In genomic region chr18:79788096-79789085, GRCh38 we compare ENCODE assay signal across 17 cellular contexts. TPM values are rescaled to one million over a fixed set of nuclear protein-coding genes. Genes with fewer than 3 reads are reported as not detected.
DNase-seq lines count a peak whose midpoint lies in the region; ATAC-seq and TF ChIP-seq lines count a peak whose summit lies in the region.
"Had no signal": no experiment of that assay in that cellular context is flagged by ENCODE, and none has a peak within 500 bp of the region (broad histone marks: within the 10 kb centered on the region; RNA-seq: fewer than 3 reads in every experiment).

No MANE protein-coding gene starts in this region.

- POLR2A ChIA-PET in SK-N-SH (lab: Yijun Ruan, JAX) = no interaction called here

- H3K4me3 Mint-ChIP-seq in dendritic cell treated with granulocyte-macrophage colony-stimulating factor and Interleukin-4, amounts not matched to agents 40 ng/mL and 50 ng/mL, for 4 days = peak overlapping the region; percentile 67
- no peak overlapping the region for H3K4me3 Mint-ChIP-seq in activated T-helper 2 cell treated with anti-CD3 and anti-CD28 coated beads, Interferon-gamma antibody, Interleukin-2, Interleukin-4, amounts not matched to agents 10 μg/mL and 5 μg/mL and 100 μg/mL, durations not matched to agents 14 hours and 24 hours and 36 hours (ENCODE audit: low read depth)
- H3K4me3 Mint-ChIP-seq: activated naive CD4-positive, alpha-beta T cell treated with anti-CD3 and anti-CD28 coated beads, Interleukin-2, amount 50 U/mL, for 24 hours; natural killer cell; stimulated activated naive CD8-positive, alpha-beta T cell treated with anti-CD3 and anti-CD28 coated beads, Interleukin-15, Interleukin-2, amounts not matched to agents 100 ng/mL and 50 ng/mL, for 24 hours had no signal

- no peaks in the 10 kb centered on the region for H3K79me2 ChIP-seq in SK-N-SH (ENCODE audit: insufficient read depth)

- no peak overlapping the region for H3K9ac ChIP-seq in SK-N-SH

- H3K4me2 ChIP-seq in SK-N-SH = no peak overlapping the region

- DNase-seq in SK-N-SH (no peak), lower lobe of right lung (peak; percentile 43), suprapubic skin (ENCODE audit: low spot score in 2 of 2) (no peak), dermis blood vessel endothelial cell (no peak)
- no peak for DNase-seq in activated T-helper 2 cell treated with anti-CD3 and anti-CD28 coated beads, Interferon-gamma antibody, Interleukin-2, Interleukin-4, amounts not matched to agents 10 μg/mL and 5 μg/mL and 100 μg/mL, durations not matched to agents 14 hours and 24 hours and 36 hours (ENCODE audit: low spot score)
- DNase-seq: activated CD4-positive, alpha-beta T cell treated with anti-CD3 and anti-CD28 coated beads, Interleukin-2, amount 50 U/mL, for 48 hours; DMS79 treated with DMSO at 0.1 percent for 48 hours; effector CD8-positive, alpha-beta T cell; natural killer cell; stimulated activated CD4-positive, alpha-beta T cell treated with anti-CD3 and anti-CD28 coated beads, Interleukin-1b, Interleukin-23, amount 100 ng/mL, for 48 hours; T-helper 2 cell had no signal

- H3K9me3 ChIP-seq in SK-N-SH (no peaks in the 10 kb centered on the region), lower lobe of right lung (no peaks in the 10 kb centered on the region), suprapubic skin (no peaks in the 10 kb centered on the region)

- peaks cover 78% of the 10 kb centered on the region for H3K27me3 Mint-ChIP-seq in dendritic cell treated with granulocyte-macrophage colony-stimulating factor and Interleukin-4, amounts not matched to agents 40 ng/mL and 50 ng/mL, for 4 days
- H3K27me3 Mint-ChIP-seq in activated T-helper 2 cell treated with anti-CD3 and anti-CD28 coated beads, Interferon-gamma antibody, Interleukin-2, Interleukin-4, amounts not matched to agents 10 μg/mL and 5 μg/mL and 100 μg/mL, durations not matched to agents 14 hours and 24 hours and 36 hours (ENCODE audit: low read depth) = peaks cover 46% of the 10 kb centered on the region

- H3K27ac Mint-ChIP-seq in dendritic cell treated with granulocyte-macrophage colony-stimulating factor and Interleukin-4, amounts not matched to agents 40 ng/mL and 50 ng/mL, for 4 days = no peak overlapping the region
- H3K27ac Mint-ChIP-seq in activated T-helper 2 cell treated with anti-CD3 and anti-CD28 coated beads, Interferon-gamma antibody, Interleukin-2, Interleukin-4, amounts not matched to agents 10 μg/mL and 5 μg/mL and 100 μg/mL, durations not matched to agents 14 hours and 24 hours and 36 hours = no peak overlapping the region
- H3K27ac Mint-ChIP-seq: activated naive CD4-positive, alpha-beta T cell treated with anti-CD3 and anti-CD28 coated beads, Interleukin-2, amount 50 U/mL, for 24 hours; natural killer cell; stimulated activated naive CD8-positive, alpha-beta T cell treated with anti-CD3 and anti-CD28 coated beads, Interleukin-15, Interleukin-2, amounts not matched to agents 100 ng/mL and 50 ng/mL, for 24 hours had no signal

- H3K4me3 ChIP-seq in SK-N-SH (ENCODE audit: low read depth in 2 of 2, low read length in 1 of 2) = no peak overlapping the region
- peak overlapping the region; percentile 19 for H3K4me3 ChIP-seq in lower lobe of right lung
- H3K4me3 ChIP-seq in suprapubic skin = peak overlapping the region; percentile 40

- H3F3A ChIP-seq in SK-N-SH (replicated peaks; ENCODE audit: insufficient read depth) = no peaks in the 10 kb centered on the region

- TF ChIP-seq POLR2A in suprapubic skin (IDR thresholded peaks at IDR 0.05) = no peak

- no peaks in the 10 kb centered on the region for H3K9me2 ChIP-seq in SK-N-SH

- H3K27ac ChIP-seq in SK-N-SH (ENCODE audit: low read depth in 2 of 2, low read length in 1 of 2) = no peak overlapping the region
- no peak overlapping the region for H3K27ac ChIP-seq in lower lobe of right lung
- no peak overlapping the region for H3K27ac ChIP-seq in suprapubic skin
- H3K27ac ChIP-seq: 22Rv1 had no signal

- no peak for ATAC-seq in SK-N-SH treated with all-trans-retinoic acid at 6 μM for 48 hours
- ATAC-seq in lower lobe of right lung = no peak
- no peak for ATAC-seq in HG02798 (IDR thresholded peaks at IDR 0.05; ENCODE audit: poor library complexity, unreplicated experiment)
- ATAC-seq: natural killer cell had no signal

- TF ChIP-seq CTCF in SK-N-SH (IDR thresholded peaks at IDR 0.05) = no peak
- TF ChIP-seq CTCF in lower lobe of right lung (IDR thresholded peaks at IDR 0.05) = no peak
- no peak for TF ChIP-seq CTCF in suprapubic skin (IDR thresholded peaks at IDR 0.05)

- TF ChIP-seq EP300 in SK-N-SH (IDR thresholded peaks at IDR 0.05; ENCODE audit: borderline replicate concordance in 1 of 2, low read depth in 1 of 2, low read length in 1 of 2) (no peak), suprapubic skin (IDR thresholded peaks at IDR 0.05) (no peak)

- H3K9me3 Mint-ChIP-seq in dendritic cell treated with granulocyte-macrophage colony-stimulating factor and Interleukin-4, amounts not matched to agents 40 ng/mL and 50 ng/mL, for 4 days = no peaks in the 10 kb centered on the region
- no peaks in the 10 kb centered on the region for H3K9me3 Mint-ChIP-seq in activated T-helper 2 cell treated with anti-CD3 and anti-CD28 coated beads, Interferon-gamma antibody, Interleukin-2, Interleukin-4, amounts not matched to agents 10 μg/mL and 5 μg/mL and 100 μg/mL, durations not matched to agents 14 hours and 24 hours and 36 hours
- H3K9me3 Mint-ChIP-seq: activated naive CD4-positive, alpha-beta T cell treated with anti-CD3 and anti-CD28 coated beads, Interleukin-2, amount 50 U/mL, for 24 hours; natural killer cell; stimulated activated naive CD8-positive, alpha-beta T cell treated with anti-CD3 and anti-CD28 coated beads, Interleukin-15, Interleukin-2, amounts not matched to agents 100 ng/mL and 50 ng/mL, for 24 hours had no signal

- 31% methylated on average over 37 of the region's 101 CpGs for WGBS in SK-N-SH (ENCODE audit: low lambda C conversion rate)
- WGBS in suprapubic skin = 88% methylated on average over 3 of the region's 101 CpGs

- no peaks in the 10 kb centered on the region for H3K36me3 Mint-ChIP-seq in dendritic cell treated with granulocyte-macrophage colony-stimulating factor and Interleukin-4, amounts not matched to agents 40 ng/mL and 50 ng/mL, for 4 days (ENCODE audit: low read depth)
- H3K36me3 Mint-ChIP-seq in activated T-helper 2 cell treated with anti-CD3 and anti-CD28 coated beads, Interferon-gamma antibody, Interleukin-2, Interleukin-4, amounts not matched to agents 10 μg/mL and 5 μg/mL and 100 μg/mL, durations not matched to agents 14 hours and 24 hours and 36 hours (ENCODE audit: low read depth) = no peaks in the 10 kb centered on the region
- H3K36me3 Mint-ChIP-seq: activated naive CD4-positive, alpha-beta T cell treated with anti-CD3 and anti-CD28 coated beads, Interleukin-2, amount 50 U/mL, for 24 hours; natural killer cell had no signal

- intact Hi-C loops in dendritic cell treated with granulocyte-macrophage colony-stimulating factor and Interleukin-4, amounts not matched to agents 40 ng/mL and 50 ng/mL, for 4 days (cut with micrococcal nuclease) = no loop called here
- intact Hi-C loops in lower lobe of right lung (cut with DNase I) = no loop called here
- intact Hi-C loops in activated T-helper 2 cell treated with anti-CD3 and anti-CD28 coated beads, Interferon-gamma antibody, Interleukin-2, Interleukin-4, amounts not matched to agents 10 μg/mL and 5 μg/mL and 100 μg/mL, durations not matched to agents 14 hours and 24 hours and 36 hours (cut with micrococcal nuclease) = no loop called here

- no peaks in the 10 kb centered on the region for H4K20me1 ChIP-seq in SK-N-SH (ENCODE audit: insufficient read depth)

- TF ChIP-seq RAD21 in SK-N-SH (IDR thresholded peaks at IDR 0.05; ENCODE audit: low read length) = no peak

- peaks cover 0 to 4% of the 10 kb centered on the region in 2 experiments; a peak in 1 of 4 replicates for H3K4me1 ChIP-seq in SK-N-SH (ENCODE audit: control insufficient read depth in 1 of 2, insufficient read depth in 2 of 2, low read depth in 1 of 2, low read length in 1 of 2)
- peaks cover 22% of the 10 kb centered on the region for H3K4me1 ChIP-seq in lower lobe of right lung
- H3K4me1 ChIP-seq in suprapubic skin = peaks cover 29% of the 10 kb centered on the region

- no peaks in the 10 kb centered on the region for H3K36me3 ChIP-seq in SK-N-SH (replicated peaks in 1 of 2; ENCODE audit: control insufficient read depth in 1 of 2, insufficient read depth in 2 of 2, low read length in 1 of 2)
- H3K36me3 ChIP-seq in lower lobe of right lung = no peaks in the 10 kb centered on the region
- no peaks in the 10 kb centered on the region for H3K36me3 ChIP-seq in suprapubic skin

- H3K27me3 ChIP-seq in SK-N-SH (ENCODE audit: insufficient read depth) (peaks cover 92% of the 10 kb centered on the region), lower lobe of right lung (ENCODE audit: low read depth) (peaks cover 82% of the 10 kb centered on the region), suprapubic skin (peaks cover 81% of the 10 kb centered on the region)

- H2AFZ ChIP-seq in SK-N-SH (ENCODE audit: low read depth) = no peak overlapping the region

- CTCF ChIA-PET in SK-N-SH (lab: Yijun Ruan, JAX) = interaction anchor here (0.9 kb wide), 1 partner anchor 40 kb away, joined by 3 read pairs; no protein-coding TSS in a partner anchor

- peaks cover 41% of the 10 kb centered on the region for H3K4me1 Mint-ChIP-seq in dendritic cell treated with granulocyte-macrophage colony-stimulating factor and Interleukin-4, amounts not matched to agents 40 ng/mL and 50 ng/mL, for 4 days (ENCODE audit: low read depth)
- peaks cover 9% of the 10 kb centered on the region for H3K4me1 Mint-ChIP-seq in activated T-helper 2 cell treated with anti-CD3 and anti-CD28 coated beads, Interferon-gamma antibody, Interleukin-2, Interleukin-4, amounts not matched to agents 10 μg/mL and 5 μg/mL and 100 μg/mL, durations not matched to agents 14 hours and 24 hours and 36 hours (ENCODE audit: low read depth)

TF ChIP-seq in SK-N-SH, 30 proteins besides CTCF, POLR2A, EP300 and RAD21:
- TF ChIP-seq FOXJ3 (CRISPR knock-in tag; IDR thresholded peaks at IDR 0.05) = no peak
- peak; percentile 71; the same call in 1 of the 2 replicates for TF ChIP-seq EZH2phosphoT487 (IDR thresholded peaks at IDR 0.05; ENCODE audit: borderline replicate concordance, low read depth)
TF ChIP-seq in SK-N-SH: peak in this region for 1.

TF ChIP-seq in SK-N-SH treated with all-trans-retinoic acid at 6 μM for 48 hours, 23 proteins besides CTCF, POLR2A, EP300 and RAD21 (continues in another document):
- TF ChIP-seq SNAI2 (CRISPR knock-in tag; IDR thresholded peaks at IDR 0.05) (no peak), CSDC2 (CRISPR knock-in tag; IDR thresholded peaks at IDR 0.05) (no peak), TCF4 (CRISPR knock-in tag; IDR thresholded peaks at IDR 0.05; ENCODE audit: borderline replicate concordance) (no peak), ESRRG (CRISPR knock-in tag; IDR thresholded peaks at IDR 0.05) (no peak)

RNA-seq across cellular contexts. Expression of gene KCNG2, which starts 9.3 kb away (rescaled TPM):
- polyA plus RNA-seq in SK-N-SH (2012; rRNA removed) = not detected in 2 replicates
- not detected in 2 replicates for polyA plus RNA-seq in SK-N-SH (2012; cell fraction: cytosol; rRNA removed)
- polyA plus RNA-seq in SK-N-SH (2012; cell fraction: nucleus; rRNA removed) = not detected in 2 replicates
- total RNA-seq in lower lobe of right lung (0.50 TPM), suprapubic skin (not detected), dermis blood vessel endothelial cell (0.51 and 0.93 TPM in 2 replicates)
- total RNA-seq in activated T-helper 2 cell treated with anti-CD3 and anti-CD28 coated beads, Interferon-gamma antibody, Interleukin-2, Interleukin-4, amounts not matched to agents 10 μg/mL and 5 μg/mL and 100 μg/mL, durations not matched to agents 14 hours and 24 hours and 36 hours = not detected in 2 replicates
- total RNA-seq: natural killer cell had no signal

Comparison
In these comparisons a context has a peak if more than half of its experiments do, and no peak if none do; other contexts are left out.
1. H3K4me3 ChIP-seq: peak in lower lobe of right lung (single experiment) and suprapubic skin (single experiment); none in SK-N-SH (0 of 2).